In genomic region chr10:30384791-30385201, GRCh38 we compare ENCODE assay signal across 8 cellular contexts. TPM values are rescaled to one million over a fixed set of nuclear protein-coding genes. Genes with fewer than 3 reads are reported as not detected.
DNase-seq lines count a peak whose midpoint lies in the region; FAIRE-seq and TF ChIP-seq lines count a peak whose summit lies in the region.

No MANE protein-coding gene starts in this region.

- H3K36me3 ChIP-seq in esophagus squamous epithelium (no peaks in the 10 kb centered on the region), small intestine (ENCODE audit: control insufficient read depth in 2 of 2, insufficient read depth in 2 of 2, low read length in 2 of 2) (no peaks in the 10 kb centered on the region)

- FAIRE-seq in small intestine (lab: Jason Lieb, UNC) = no peak

- peaks cover 0 to 11% (median 0%) of the 10 kb centered on the region in 3 donors for H3K4me1 ChIP-seq in esophagus squamous epithelium
- H3K4me1 ChIP-seq in small intestine (ENCODE audit: control insufficient read depth in 2 of 2, insufficient read depth in 1 of 2, low read depth in 1 of 2, low read length in 1 of 2) = no peaks in the 10 kb centered on the region

- DNase-seq in AG09309 (ENCODE audit: low read depth) (no peak), OCI-M1 (lab: John Stamatoyannopoulos, UW) (peak; percentile 45), esophagus squamous epithelium (lab: John Stamatoyannopoulos, UW) (no peak), small intestine (peak; percentile 10), hippocampal formation (lab: John Stamatoyannopoulos, UW) (no peak), COR-L47 (lab: John Stamatoyannopoulos, UW) (no peak)
- no peak for DNase-seq in stimulated activated CD4-positive, alpha-beta T cell treated with anti-CD3 and anti-CD28 coated beads, Interleukin-4, amount 100 ng/mL, for 4 hours

- WGBS in esophagus squamous epithelium, 2 donors = 37 to 48% methylated on average over 8 to 9 of the region's 9 CpGs
- 40 to 66% (median 62%) methylated on average over 9 of the region's 9 CpGs for WGBS in small intestine, 3 donors

- H3K27ac ChIP-seq in esophagus squamous epithelium = no peak overlapping the region
- H3K27ac ChIP-seq in small intestine (ENCODE audit: low read depth in 1 of 2, low read length in 1 of 2) = no peak overlapping the region

- H3K27me3 ChIP-seq in esophagus squamous epithelium = no peaks in the 10 kb centered on the region
- no peaks in the 10 kb centered on the region for H3K27me3 ChIP-seq in small intestine (ENCODE audit: control insufficient read depth in 2 of 2, insufficient read depth in 2 of 2, low read length in 2 of 2)

- H3K9me3 ChIP-seq in esophagus squamous epithelium (no peaks in the 10 kb centered on the region), small intestine (ENCODE audit: control insufficient read depth, low read depth) (no peaks in the 10 kb centered on the region)

- H3K4me3 ChIP-seq in AG09309 (ENCODE audit: control insufficient read depth, low read depth, low read length) (no peak overlapping the region), esophagus squamous epithelium (no peak overlapping the region), small intestine (ENCODE audit: low read depth in 1 of 2, low read length in 2 of 2) (no peak overlapping the region)

- TF ChIP-seq CTCF in AG09309 (IDR thresholded peaks at IDR 0.05; ENCODE audit: control insufficient read depth, insufficient read depth, low read depth, low read length, missing control alignments) (peak; percentile 58), GM12872 (IDR thresholded peaks at IDR 0.05; ENCODE audit: insufficient read depth, low read depth, low read length) (peak; percentile 47; the same call in 2 of the 3 replicates), esophagus squamous epithelium (IDR thresholded peaks at IDR 0.05) (peak in 5 of 6 experiments; percentile 11 to 68 (median 47))

- no peak for TF ChIP-seq POLR2A in esophagus squamous epithelium (IDR thresholded peaks at IDR 0.05)

- intact Hi-C loops in esophagus squamous epithelium (cut with DNase I) = no loop called here

RNA-seq across cellular contexts. Expression of gene MTPAP, which starts 35.7 kb away (rescaled TPM):
- 10 to 100 TPM; 10.5 to 25.7 (median 12.3) TPM for total RNA-seq in esophagus squamous epithelium
- 1 to 10 TPM; 3.8 to 8.0 (median 4.7) TPM for polyA plus RNA-seq in small intestine

RNA-seq across cellular contexts. Expression of gene MAP3K8, which starts 49.2 kb away (rescaled TPM):
- 10 to 100 TPM in 3 of 4 donors, 1 to 10 TPM in 1; 9.4 to 20.6 (median 17.9) TPM for total RNA-seq in esophagus squamous epithelium
- 10 to 100 TPM in 1 of 3 donors, 1 to 10 TPM in 2; 1.8 to 10.9 (median 6.2) TPM for polyA plus RNA-seq in small intestine

Comparison
In these comparisons a context has a peak if more than half of its experiments do, and no peak if none do; other contexts are left out.
1. DNase-seq: peak in OCI-M1 (single experiment) and small intestine (single experiment); none in AG09309 (single experiment), esophagus squamous epithelium (single experiment), hippocampal formation (0 of 2), stimulated activated CD4-positive, alpha-beta T cell treated with anti-CD3 and anti-CD28 coated beads, Interleukin-4, amount 100 ng/mL, for 4 hours (0 of 2) and COR-L47 (single experiment).
2. Peak in every context shown above with its lines, with median percentiles within 50 percentile points of each other: CTCF ChIP-seq.